In genomic region chr19:55454787-55455243, GRCh38 we compare ENCODE assay signal across 8 cellular contexts. TPM values are rescaled to one million over a fixed set of nuclear protein-coding genes. Genes with fewer than 3 reads are reported as not detected.
DNase-seq lines count a peak whose midpoint lies in the region; ATAC-seq, FAIRE-seq and TF ChIP-seq lines count a peak whose summit lies in the region.

No MANE protein-coding gene starts in this region.

- ATAC-seq in CD4-positive, alpha-beta T cell (ENCODE audit: poor library complexity) = peak; percentile 41
- ATAC-seq in lower lobe of right lung = no peak
- ATAC-seq in HG02571 (IDR thresholded peaks at IDR 0.05; ENCODE audit: unreplicated experiment) = no peak

- peaks cover 3% of the 10 kb centered on the region for H4K20me1 ChIP-seq in mammary epithelial cell (ENCODE audit: insufficient read depth, low read length)

- dilution Hi-C loops in mammary epithelial cell (cut with HindIII; ENCODE audit: low sequenced_read_pairs) = no loop called here

- peak; percentile 54 for TF ChIP-seq CTCF in CD4-positive, alpha-beta T cell (IDR thresholded peaks at IDR 0.05)
- peak; percentile 79 to 80 for TF ChIP-seq CTCF in mammary epithelial cell (conservative IDR thresholded peaks at IDR 0.05 in 1 of 2, IDR thresholded peaks at IDR 0.05 in 1 of 2; ENCODE audit: extremely low read depth in 1 of 2, insufficient read depth in 1 of 2, low read depth in 1 of 2, low read length in 2 of 2)
- peak; percentile 44 for TF ChIP-seq CTCF in lower lobe of right lung (IDR thresholded peaks at IDR 0.05)
- no peak for TF ChIP-seq CTCF in lower leg skin (IDR thresholded peaks at IDR 0.05)

- H3K27me3 Mint-ChIP-seq in CD4-positive, alpha-beta T cell = peaks cover 33% of the 10 kb centered on the region

- FAIRE-seq in HTR-8/SVneo (lab: Jason Lieb, UNC) = peak; percentile 48

- H3K9me3 Mint-ChIP-seq in CD4-positive, alpha-beta T cell = no peaks in the 10 kb centered on the region

- POLR2A ChIA-PET in CD4-positive, alpha-beta T cell (lab: Charles Lee) = no interaction called here

- H3K79me2 ChIP-seq in mammary epithelial cell (ENCODE audit: insufficient read depth, low read length) = peaks cover 6% of the 10 kb centered on the region

- H3K9me3 ChIP-seq in CD4-positive, alpha-beta T cell (ENCODE audit: control insufficient read depth, low read length) = no peaks in the 10 kb centered on the region
- no peaks in the 10 kb centered on the region for H3K9me3 ChIP-seq in mammary epithelial cell (replicated peaks; ENCODE audit: insufficient read depth, low read length)
- H3K9me3 ChIP-seq in lower lobe of right lung = no peaks in the 10 kb centered on the region

- BruUV-seq in mammary epithelial cell (replicated peaks; lab: Mats Ljungman, UMichigan) = no TSS peak

- H3K27ac Mint-ChIP-seq in CD4-positive, alpha-beta T cell = no peak overlapping the region

- intact Hi-C loops in CD4-positive, alpha-beta T cell (cut with DNase I, micrococcal nuclease) = loop anchor here (1.0 kb wide), 2 partner anchors 154 to 314 kb away; no protein-coding TSS in a partner anchor
- intact Hi-C loops in mammary epithelial cell (cut with micrococcal nuclease) = loop anchor here (1.0 to 5.0 kb wide), 4 partner anchors 37 to 803 kb away; no protein-coding TSS in a partner anchor
- intact Hi-C loops in lower lobe of right lung (cut with DNase I) = no loop called here
- intact Hi-C loops in lower leg skin (cut with DNase I; ENCODE audit: low total_unique reads) = no loop called here

- no peak for TF ChIP-seq POLR2A in lower leg skin (IDR thresholded peaks at IDR 0.05)

- H3K27me3 ChIP-seq in CD4-positive, alpha-beta T cell (ENCODE audit: control insufficient read depth, insufficient read depth, low read length) = peaks cover 20% of the 10 kb centered on the region
- H3K27me3 ChIP-seq in mammary epithelial cell (ENCODE audit: insufficient read depth, low read length) = peaks cover 11% of the 10 kb centered on the region
- H3K27me3 ChIP-seq in lower lobe of right lung (ENCODE audit: low read depth) = peaks cover 22% of the 10 kb centered on the region

- CTCF ChIA-PET in CD4-positive, alpha-beta T cell (lab: Charles Lee) = no interaction called here
- CTCF ChIA-PET in mammary epithelial cell (lab: Charles Lee; ENCODE audit: low non-redundant PET) = no interaction called here

- no peak overlapping the region for H2AFZ ChIP-seq in mammary epithelial cell (ENCODE audit: low read depth, low read length)

- H3K9ac ChIP-seq in mammary epithelial cell (ENCODE audit: insufficient read depth, low read length) = no peak overlapping the region

- H3K4me3 Mint-ChIP-seq in CD4-positive, alpha-beta T cell = peak overlapping the region; percentile 77

- 0% methylated on average over 2 of the region's 14 CpGs for WGBS in mammary epithelial cell (ENCODE audit: low coverage, missing lambda C conversion rate)
- WGBS in lower leg skin, 2 donors = 70 to 84% methylated on average over 14 of the region's 14 CpGs

- DNase-seq in CD4-positive, alpha-beta T cell = peak in 9 of 10 experiments; percentile 23 to 62 (median 42)
- peak; percentile 57 for DNase-seq in HTR-8/SVneo (ENCODE audit: insufficient read length, low spot score)
- DNase-seq in T-helper 1 cell = peak in 3 of 5 donors; percentile 28 to 41 (median 34)
- DNase-seq in mammary epithelial cell = peak; percentile 27
- no peak for DNase-seq in lower lobe of right lung
- no peak for DNase-seq in NCI-H187 (lab: John Stamatoyannopoulos, UW)
- DNase-seq in lower leg skin (ENCODE audit: low spot score in 2 of 2) = no peak

- in situ Hi-C loops in mammary epithelial cell (cut with MboI; ENCODE audit: low sequenced_read_pairs in 2 of 2) = no loop called here

- no peak overlapping the region for H3K4me2 ChIP-seq in mammary epithelial cell (ENCODE audit: insufficient read depth, low read depth, low read length)

- H3K36me3 Mint-ChIP-seq in CD4-positive, alpha-beta T cell (ENCODE audit: low read depth) = no peaks in the 10 kb centered on the region

- peaks cover 13% of the 10 kb centered on the region for H3K4me1 Mint-ChIP-seq in CD4-positive, alpha-beta T cell (ENCODE audit: low read depth)

- H3K36me3 ChIP-seq in mammary epithelial cell (ENCODE audit: insufficient read depth, low read length) = no peaks in the 10 kb centered on the region
- no peaks in the 10 kb centered on the region for H3K36me3 ChIP-seq in lower lobe of right lung

- H3K27ac ChIP-seq in CD4-positive, alpha-beta T cell (ENCODE audit: low read depth, low read length) = no peak overlapping the region
- H3K27ac ChIP-seq in mammary epithelial cell (ENCODE audit: insufficient read depth, low read depth, low read length) = no peak overlapping the region
- H3K27ac ChIP-seq in lower lobe of right lung = no peak overlapping the region

- H3K4me1 ChIP-seq in mammary epithelial cell (ENCODE audit: insufficient read depth, low read length) = peaks cover 2% of the 10 kb centered on the region
- peaks cover 8% of the 10 kb centered on the region for H3K4me1 ChIP-seq in lower lobe of right lung

- H3K4me3 ChIP-seq in mammary epithelial cell (replicated peaks in 1 of 3; ENCODE audit: insufficient read depth in 1 of 3, low read depth in 2 of 3, low read length in 3 of 3) (no peak overlapping the region), lower lobe of right lung (no peak overlapping the region), lower leg skin (ENCODE audit: low read depth, poor library complexity, severe bottlenecking) (no peak overlapping the region)

RNA-seq across cellular contexts. Expression of gene ISOC2, which starts 6.6 kb away (rescaled TPM):
- total RNA-seq in CD4-positive, alpha-beta T cell = 1 to 10 TPM; 1.5 to 2.2 TPM
- 10 to 100 TPM; 38.9 to 65.0 TPM for total RNA-seq in mammary epithelial cell
- 55.7 TPM for polyA plus RNA-seq in mammary epithelial cell
- polyA minus RNA-seq in mammary epithelial cell = 17.0 TPM
- total RNA-seq in lower lobe of right lung = 28.6 TPM
- 10 to 100 TPM; 31.0 to 73.1 (median 66.4) TPM for total RNA-seq in lower leg skin

RNA-seq across cellular contexts. Expression of gene C19orf85, which starts 9.7 kb away (rescaled TPM):
- total RNA-seq in CD4-positive, alpha-beta T cell = not detected
- total RNA-seq in mammary epithelial cell (not detected), lower lobe of right lung (not detected), lower leg skin (not detected)
- not detected for polyA plus RNA-seq in mammary epithelial cell
- polyA minus RNA-seq in mammary epithelial cell = not detected

RNA-seq across cellular contexts. Expression of gene SHISA7, which starts 11.7 kb away (rescaled TPM):
- not detected for total RNA-seq in CD4-positive, alpha-beta T cell
- total RNA-seq in mammary epithelial cell (under 1 TPM in 1 of 2 donors, not detected in 1; 0.05 TPM), lower lobe of right lung (not detected), lower leg skin (under 1 TPM in 1 of 4 donors, not detected in 3; 0.10 TPM)
- not detected for polyA plus RNA-seq in mammary epithelial cell
- not detected for polyA minus RNA-seq in mammary epithelial cell

RNA-seq across cellular contexts. Expression of gene ZNF628, which starts 21.6 kb away (rescaled TPM):
- total RNA-seq in CD4-positive, alpha-beta T cell = 10 to 100 TPM; 26.6 to 27.2 TPM
- total RNA-seq in mammary epithelial cell = 1 to 10 TPM; 2.7 to 10.0 TPM
- 1.7 TPM for polyA plus RNA-seq in mammary epithelial cell
- polyA minus RNA-seq in mammary epithelial cell = 0.62 TPM
- total RNA-seq in lower lobe of right lung = 7.1 TPM
- total RNA-seq in lower leg skin = 10 to 100 TPM in 3 of 4 donors, 1 to 10 TPM in 1; 5.4 to 17.9 (median 12.2) TPM

RNA-seq across cellular contexts. Expression of gene NAT14, which starts 30.2 kb away (rescaled TPM):
- 10 to 100 TPM; 10.5 to 14.7 TPM for total RNA-seq in CD4-positive, alpha-beta T cell
- 10 to 100 TPM in 1 of 2 donors, 1 to 10 TPM in 1; 5.0 to 26.3 TPM for total RNA-seq in mammary epithelial cell
- polyA plus RNA-seq in mammary epithelial cell = 11.4 TPM
- polyA minus RNA-seq in mammary epithelial cell = 1.4 TPM
- total RNA-seq in lower lobe of right lung = 16.6 TPM
- total RNA-seq in lower leg skin = 1 to 10 TPM; 2.5 to 5.3 (median 4.1) TPM

Comparison
In these comparisons a context has a peak if more than half of its experiments do, and no peak if none do; other contexts are left out.
1. DNase-seq: peak in CD4-positive, alpha-beta T cell (9 of 10), HTR-8/SVneo (single experiment), T-helper 1 cell (3 of 5) and mammary epithelial cell (single experiment); none in lower lobe of right lung (single experiment), NCI-H187 (0 of 2) and lower leg skin (0 of 2).
2. CTCF ChIP-seq: peak in CD4-positive, alpha-beta T cell (single experiment), mammary epithelial cell (2 of 2) and lower lobe of right lung (single experiment); none in lower leg skin (0 of 3).
3. intact Hi-C loops: an anchor here in CD4-positive, alpha-beta T cell (1.0 kb wide) and mammary epithelial cell (1.0 to 5.0 kb wide); none called in lower lobe of right lung and lower leg skin.